Comparison of ENCODE assay signal across 16 cellular contexts in the genomic region with DNA sequence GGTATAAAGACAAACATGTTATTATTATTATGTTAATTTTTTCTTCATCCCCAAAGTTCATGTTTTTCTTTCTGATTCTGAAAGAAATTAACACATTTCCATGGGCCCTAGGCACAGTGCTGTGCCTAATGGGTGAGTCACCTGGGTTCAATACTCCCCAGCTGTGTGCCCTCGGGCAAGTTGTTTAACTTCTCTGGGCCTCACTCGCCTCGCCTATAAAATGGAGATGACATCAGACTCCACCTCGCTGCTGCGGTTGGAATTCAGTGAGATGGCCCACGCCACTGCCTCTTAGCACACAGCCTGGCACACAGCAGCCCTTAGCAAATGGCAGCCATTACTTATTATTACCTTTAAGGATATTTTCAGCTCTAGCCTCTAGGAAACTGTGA. TPM values are rescaled to one million over a fixed set of nuclear protein-coding genes. Genes with fewer than 3 reads are reported as not detected.
DNase-seq lines count a peak whose midpoint lies in the region; ATAC-seq and TF ChIP-seq lines count a peak whose summit lies in the region.
"Had no signal": no experiment of that assay in that cellular context is flagged by ENCODE, and none has a peak within 500 bp of the region (broad histone marks: within the 10 kb centered on the region; RNA-seq: fewer than 3 reads in every experiment).

No MANE protein-coding gene starts in this region.

- H3K27ac ChIP-seq in PC-3 (ENCODE audit: low read length) (peak overlapping the region; percentile 77), right atrium auricular region (peak overlapping the region in 1 of 2 donors; percentile 51)
- H3K27ac ChIP-seq: prostate gland had no signal

- H3K9ac ChIP-seq in PC-3 (ENCODE audit: low read length), result peak overlapping the region; percentile 46

- H4K20me1 ChIP-seq in PC-3 (ENCODE audit: low read length), result no peaks in the 10 kb centered on the region

- H3K36me3 Mint-ChIP-seq in chondrocyte (ENCODE audit: low read depth), result no peaks in the 10 kb centered on the region

- no peaks in the 10 kb centered on the region for H3K4me1 Mint-ChIP-seq in chondrocyte (ENCODE audit: low read depth)
- H3K4me1 Mint-ChIP-seq: central memory CD8-positive, alpha-beta T cell had no signal

- intact Hi-C loops in PC-3 (cut with micrococcal nuclease), result loop anchor here (5.0 to 10.0 kb wide), 2 partner anchors 49 to 227 kb away; a partner anchor contains a TSS
- intact Hi-C loops in mucosa of descending colon (cut with DNase I, micrococcal nuclease), result loop anchor here (5.0 kb wide), 2 partner anchors 109 to 114 kb away; no protein-coding TSS in a partner anchor

- H2AFZ ChIP-seq in PC-3 (ENCODE audit: low read length), result no peak overlapping the region

- no peaks in the 10 kb centered on the region for H3K9me3 ChIP-seq in PC-3 (ENCODE audit: low read length)
- H3K9me3 ChIP-seq in mucosa of descending colon, result no peaks in the 10 kb centered on the region
- no peaks in the 10 kb centered on the region for H3K9me3 ChIP-seq in right atrium auricular region
- H3K9me3 ChIP-seq: heart right ventricle, prostate gland had no signal

- DNase-seq in ELF-1 (ENCODE audit: low read depth, low spot score) (peak; percentile 73), PC-3 (peak; percentile 84), chondrocyte (ENCODE audit: low spot score) (peak; percentile 47), mucosa of descending colon (no peak), GM10266 (ENCODE audit: extremely low spot score) (no peak), right atrium auricular region (ENCODE audit: low spot score) (no peak), KG1 (lab: John Stamatoyannopoulos, UW) (no peak), NCI-H345 (lab: John Stamatoyannopoulos, UW) (no peak)
- DNase-seq: activated gamma-delta T cell, NCI-H187 treated with DMSO at 0.1 percent for 48 hours had no signal

- no peak overlapping the region for H3K27ac Mint-ChIP-seq in chondrocyte (ENCODE audit: unreplicated experiment)
- H3K27ac Mint-ChIP-seq: nephron progenitor cell had no signal

- CTCF ChIA-PET in PC-3 (lab: Charles Lee), result interaction anchor here (0.6 to 4.8 kb wide), 8 partner anchors 10 to 118 kb away, joined by 3 to 59 read pairs (median 6); a partner anchor contains a TSS

- peaks cover 23% of the 10 kb centered on the region for H3K4me1 ChIP-seq in PC-3 (ENCODE audit: insufficient read depth, low read length)
- no peaks in the 10 kb centered on the region for H3K4me1 ChIP-seq in mucosa of descending colon (ENCODE audit: low read depth)
- H3K4me1 ChIP-seq in right atrium auricular region, result peaks cover 0 to 13% of the 10 kb centered on the region in 2 donors
- H3K4me1 ChIP-seq: prostate gland had no signal

- no TSS peak for BruUV-seq in PC-3 (replicated peaks; lab: Mats Ljungman, UMichigan)

- H3K4me3 ChIP-seq in PC-3 (ENCODE audit: low read length) (no peak overlapping the region), mucosa of descending colon (no peak overlapping the region), right atrium auricular region (no peak overlapping the region)
- H3K4me3 ChIP-seq: heart right ventricle, prostate gland had no signal

- POLR2A ChIA-PET in PC-3 (lab: Charles Lee; ENCODE audit: unreplicated experiment), result interaction anchor here (0.6 kb wide), 1 partner anchor 29 kb away, joined by 3 read pairs; no protein-coding TSS in a partner anchor

- TF ChIP-seq CTCF in PC-3 (conservative IDR thresholded peaks at IDR 0.05; ENCODE audit: low read depth, low read length), result no peak
- no peak for TF ChIP-seq CTCF in chondrocyte (IDR thresholded peaks at IDR 0.05)
- no peak for TF ChIP-seq CTCF in mucosa of descending colon (IDR thresholded peaks at IDR 0.05)
- no peak for TF ChIP-seq CTCF in GM10266 (IDR thresholded peaks at IDR 0.05; ENCODE audit: control insufficient read depth, insufficient read depth, low read depth, missing control alignments)
- no peak for TF ChIP-seq CTCF in right atrium auricular region (IDR thresholded peaks at IDR 0.05)

- peak overlapping the region; percentile 63 for H3K4me2 ChIP-seq in PC-3 (ENCODE audit: low read length)

- no peaks in the 10 kb centered on the region for H3K9me2 ChIP-seq in PC-3 (replicated peaks; ENCODE audit: low read length)

- no peaks in the 10 kb centered on the region for H3K79me2 ChIP-seq in PC-3 (ENCODE audit: low read length)

- no peak overlapping the region for H3K4me3 Mint-ChIP-seq in chondrocyte (ENCODE audit: unreplicated experiment)
- H3K4me3 Mint-ChIP-seq: central memory CD8-positive, alpha-beta T cell; nephron progenitor cell had no signal

- H3K9me3 Mint-ChIP-seq in chondrocyte (ENCODE audit: low read depth), result no peaks in the 10 kb centered on the region
- H3K9me3 Mint-ChIP-seq: central memory CD8-positive, alpha-beta T cell; nephron progenitor cell had no signal

- no peaks in the 10 kb centered on the region for H3F3A ChIP-seq in PC-3 (ENCODE audit: low read length, unreplicated experiment)

- H3K27me3 ChIP-seq in PC-3 (ENCODE audit: low read length), result no peaks in the 10 kb centered on the region
- H3K27me3 ChIP-seq in right atrium auricular region, result no peaks in the 10 kb centered on the region
- H3K27me3 ChIP-seq: heart right ventricle had no signal

- ATAC-seq in PC-3 (peak; percentile 72), mucosa of descending colon (peak; percentile 10)

- H3K27me3 Mint-ChIP-seq in chondrocyte (ENCODE audit: low read depth), result no peaks in the 10 kb centered on the region
- H3K27me3 Mint-ChIP-seq: central memory CD8-positive, alpha-beta T cell had no signal

- no peaks in the 10 kb centered on the region for H3K36me3 ChIP-seq in PC-3 (ENCODE audit: low read depth, low read length)
- H3K36me3 ChIP-seq in mucosa of descending colon (ENCODE audit: low read depth), result no peaks in the 10 kb centered on the region
- no peaks in the 10 kb centered on the region for H3K36me3 ChIP-seq in right atrium auricular region
- H3K36me3 ChIP-seq: heart right ventricle, prostate gland had no signal

RNA-seq across cellular contexts. Expression of a gene that starts 22.6 kb away (rescaled TPM):
- total RNA-seq in PC-3 (2014; rRNA removed) (0.36 and 0.63 TPM in 2 replicates), chondrocyte (not detected in 3 replicates), mucosa of descending colon (1 to 10 TPM; 3.3 to 9.6 (median 9.0) TPM), right atrium auricular region (10 to 100 TPM in 1 of 2 donors, 1 to 10 TPM in 1; 1.5 to 11.5 TPM)
- total RNA-seq: fibroblast of lung, IMR-90 had no signal

RNA-seq across cellular contexts. Expression of a gene that starts 49.4 kb away (rescaled TPM):
- total RNA-seq in PC-3 (2014; rRNA removed) (11.6 and 13.4 TPM in 2 replicates), chondrocyte (5.1 to 9.4 TPM (median 7.4 TPM) in 3 replicates), mucosa of descending colon (10 to 100 TPM; 25.7 to 38.4 (median 26.7) TPM), right atrium auricular region (10 to 100 TPM; 11.3 to 13.8 TPM)

Comparison
In these comparisons a context has a peak if more than half of its experiments do, and no peak if none do; other contexts are left out.
1. DNase-seq: peak in ELF-1 (single experiment), PC-3 (single experiment) and chondrocyte (single experiment); none in mucosa of descending colon (0 of 3), GM10266 (single experiment), right atrium auricular region (single experiment), KG1 (single experiment) and NCI-H345 (single experiment).